11 cellular contexts compared by ENCODE assay signal in the genomic region with DNA sequence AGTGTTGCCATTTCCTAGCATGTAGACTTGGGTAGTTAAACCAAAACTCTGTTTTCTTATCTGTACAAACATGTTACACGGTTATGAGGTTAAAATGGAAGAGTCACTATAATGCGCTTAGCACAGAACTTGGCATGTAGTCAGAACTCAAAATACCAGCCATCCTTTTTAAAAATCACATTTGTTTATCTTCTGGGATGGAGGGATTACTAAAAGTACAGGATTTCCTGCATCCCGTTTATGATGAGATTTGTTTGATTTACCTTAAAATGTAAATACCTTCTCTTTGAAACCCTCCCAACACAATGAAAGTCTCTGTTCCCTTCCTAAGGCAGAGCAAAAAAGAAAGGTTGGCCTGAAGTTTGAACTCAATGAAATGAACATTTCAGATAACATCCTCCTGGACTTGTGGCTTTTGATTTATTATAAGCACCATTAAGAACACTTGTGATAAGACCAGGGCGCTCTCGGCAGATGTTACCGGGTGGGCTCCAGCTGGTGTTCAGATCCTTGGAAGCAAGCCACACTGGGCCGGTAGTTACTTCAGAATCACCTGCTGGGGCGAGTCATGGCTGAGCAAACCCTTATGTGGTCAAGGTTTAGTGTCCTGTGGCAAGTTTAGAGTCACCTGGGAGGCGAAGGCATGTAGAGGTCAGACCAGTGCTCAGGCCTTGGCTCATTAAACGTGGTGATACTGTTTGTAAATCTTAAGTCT.
DNase-seq lines count a peak whose midpoint lies in the region; ATAC-seq and TF ChIP-seq lines count a peak whose summit lies in the region.
"Had no signal": no experiment of that assay in that cellular context is flagged by ENCODE, and none has a peak within 500 bp of the region (broad histone marks: within the 10 kb centered on the region; RNA-seq: fewer than 3 reads in every experiment).

No MANE protein-coding gene starts in this region.

- no peak overlapping the region for H3K4me3 Mint-ChIP-seq in Calu3 (ENCODE audit: low read depth, unreplicated experiment)
- H3K4me3 Mint-ChIP-seq: naive thymus-derived CD4-positive, alpha-beta T cell had no signal

- H3K9me3 Mint-ChIP-seq in Calu3 (ENCODE audit: low read depth, unreplicated experiment): no peaks in the 10 kb centered on the region
- H3K9me3 Mint-ChIP-seq: naive thymus-derived CD4-positive, alpha-beta T cell had no signal

- H3K27ac ChIP-seq in RWPE2 (ENCODE audit: poor library complexity, severe bottlenecking) (no peak overlapping the region), left lung (no peak overlapping the region)

- H3K27ac Mint-ChIP-seq in Calu3 (ENCODE audit: unreplicated experiment): no peak overlapping the region

- H3K27me3 ChIP-seq in RWPE2 (ENCODE audit: insufficient read depth, poor library complexity, severe bottlenecking) (no peaks in the 10 kb centered on the region), left lung (no peaks in the 10 kb centered on the region)

- no peaks in the 10 kb centered on the region for H3K9me3 ChIP-seq in RWPE2 (ENCODE audit: severe bottlenecking)
- no peaks in the 10 kb centered on the region for H3K9me3 ChIP-seq in left lung

- H3K36me3 ChIP-seq in RWPE2 (ENCODE audit: low read depth): no peaks in the 10 kb centered on the region; the same call in 1 of the 2 replicates
- H3K36me3 ChIP-seq in left lung: peaks cover 0 to 19% of the 10 kb centered on the region in 2 donors

- ATAC-seq in RWPE2 (ENCODE audit: low read depth) (peak; percentile 76), left lung (peak; percentile 97), HG02588 (IDR thresholded peaks at IDR 0.05; ENCODE audit: unreplicated experiment) (no peak), GM18519 (IDR thresholded peaks at IDR 0.05; ENCODE audit: low FRiP score, unreplicated experiment) (no peak)
- ATAC-seq: naive thymus-derived CD4-positive, alpha-beta T cell had no signal

- H3K4me1 ChIP-seq in RWPE2 (ENCODE audit: insufficient read depth, poor library complexity, severe bottlenecking): peaks cover 6% of the 10 kb centered on the region
- H3K4me1 ChIP-seq in left lung: peaks cover 0 to 8% of the 10 kb centered on the region in 2 donors

- H3K4me1 Mint-ChIP-seq in Calu3 (ENCODE audit: low read depth, unreplicated experiment): peaks cover 6% of the 10 kb centered on the region

- no peaks in the 10 kb centered on the region for H3K27me3 Mint-ChIP-seq in Calu3 (ENCODE audit: unreplicated experiment)
- H3K27me3 Mint-ChIP-seq: naive thymus-derived CD4-positive, alpha-beta T cell had no signal

- CTCF ChIA-PET in Calu3 (lab: Charles Lee): no interaction called here

- BruUV-seq in Calu3 (replicated peaks; lab: Mats Ljungman, UMichigan): no TSS peak

- TF ChIP-seq CTCF in Calu3 (IDR thresholded peaks at IDR 0.05; ENCODE audit: unreplicated experiment): no peak
- TF ChIP-seq CTCF in RWPE2 (IDR thresholded peaks at IDR 0.05; ENCODE audit: poor library complexity, severe bottlenecking): no peak
- TF ChIP-seq CTCF in left lung (IDR thresholded peaks at IDR 0.05): no peak

- no peak overlapping the region for H3K4me3 ChIP-seq in RWPE2 (ENCODE audit: severe bottlenecking)
- H3K4me3 ChIP-seq in left lung: no peak overlapping the region

- peak; percentile 24 for DNase-seq in Calu3
- peak; percentile 65 for DNase-seq in NCI-H1694 treated with DMSO at 0.1 percent for 48 hours (lab: John Stamatoyannopoulos, UW)
- DNase-seq in RWPE2 (ENCODE audit: low spot score): no peak
- DNase-seq in left lung: peak in 1 of 2 donors; percentile 74
- DNase-seq in stimulated activated naive CD4-positive, alpha-beta T cell (lab: John Stamatoyannopoulos, UW): no peak
- DNase-seq in effector CD8-positive, alpha-beta T cell (lab: John Stamatoyannopoulos, UW): no peak
- DNase-seq: activated CD4-positive, CD25-positive, alpha-beta regulatory T cell; activated naive CD4-positive, alpha-beta T cell treated with Interleukin-2 at 50 U/mL for 16 hours; naive thymus-derived CD4-positive, alpha-beta T cell had no signal

- H3K36me3 Mint-ChIP-seq in Calu3 (ENCODE audit: insufficient read depth, unreplicated experiment): peaks cover 5% of the 10 kb centered on the region

- intact Hi-C loops in Calu3 (cut with micrococcal nuclease; ENCODE audit: unreplicated experiment) (loop anchor here (5.0 kb wide), 1 partner anchor 242 kb away; no protein-coding TSS in a partner anchor), left lung (cut with DNase I) (no loop called here)

Comparison
In these comparisons a context has a peak if more than half of its experiments do, and no peak if none do; other contexts are left out.
1. DNase-seq: peak in Calu3 (single experiment) and NCI-H1694 treated with DMSO at 0.1 percent for 48 hours (single experiment); none in RWPE2 (single experiment), stimulated activated naive CD4-positive, alpha-beta T cell (0 of 6) and effector CD8-positive, alpha-beta T cell (single experiment).
2. ATAC-seq: peak in RWPE2 (single experiment) and left lung (single experiment); none in HG02588 (single experiment) and GM18519 (single experiment).